Comparison of ENCODE assay signal across 1 cellular context in genomic region chr1:39745016-39745670, GRCh38.
TF ChIP-seq lines count a peak whose summit lies in the region.

No MANE protein-coding gene starts in this region.

TF ChIP-seq in K562, 482 proteins besides CTCF, POLR2A, EP300 and RAD21:
- TF ChIP-seq HNRNPH1 (optimal IDR thresholded peaks at IDR 0.05; ENCODE audit: low read depth, low read length) (no peak), RBFOX2 (IDR thresholded peaks at IDR 0.05; ENCODE audit: low read depth, low read length) (peak; percentile 35; the same call in 1 of the 2 replicates)
